Comparison of ENCODE assay signal across 8 cellular contexts in the genomic region with DNA sequence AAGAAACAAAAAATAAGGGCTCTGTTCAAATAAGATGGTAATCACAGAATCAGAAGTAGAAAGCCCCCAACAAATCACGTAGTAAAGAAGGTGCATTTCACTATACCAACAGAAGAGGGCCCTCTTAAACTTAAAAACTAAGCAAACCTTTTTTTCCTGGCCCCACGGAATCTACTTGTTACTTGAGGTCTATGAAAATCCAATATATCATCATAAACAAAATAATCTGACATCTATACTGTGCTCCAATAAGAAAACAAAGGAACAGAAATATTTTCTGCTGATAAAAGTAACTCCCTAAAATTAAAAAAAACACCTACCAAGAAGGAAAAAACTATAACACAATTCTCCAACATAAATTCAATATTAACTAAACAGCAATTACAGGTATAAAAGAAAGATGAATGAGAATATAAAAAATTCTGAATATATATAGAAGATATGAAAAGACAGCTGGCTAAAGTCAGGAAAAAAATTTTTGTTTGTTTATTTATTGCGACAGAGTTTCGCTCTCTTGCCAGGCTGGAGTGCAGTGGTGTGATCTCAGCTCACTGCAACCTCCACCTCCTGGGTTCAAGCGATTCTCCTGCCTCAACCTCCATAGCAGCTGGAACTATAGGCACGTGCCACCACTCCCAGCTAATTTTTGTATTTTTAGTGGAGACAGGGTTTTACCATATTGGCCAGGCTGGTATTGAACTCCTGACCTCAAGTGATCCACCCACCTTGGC.
DNase-seq lines count a peak whose midpoint lies in the region; ATAC-seq and TF ChIP-seq lines count a peak whose summit lies in the region.

No MANE protein-coding gene starts in this region.

- H3K4me1 ChIP-seq in mammary epithelial cell (ENCODE audit: insufficient read depth, low read length) (no peaks in the 10 kb centered on the region), liver (ENCODE audit: control insufficient read depth in 4 of 4, insufficient read depth in 4 of 4, low read length in 3 of 4) (peaks cover 0 to 3% (median 0%) of the 10 kb centered on the region in 4 donors)

- no peaks in the 10 kb centered on the region for H3K79me2 ChIP-seq in mammary epithelial cell (ENCODE audit: insufficient read depth, low read length)

- in situ Hi-C loops in mammary epithelial cell (cut with MboI; ENCODE audit: low sequenced_read_pairs in 2 of 2) = loop anchor here (10.0 kb wide), 2 partner anchors 79 to 149 kb away; partner anchors contain the start of gene CLASP2 (in 1 of the 2)

- H3K9me3 ChIP-seq in mammary epithelial cell (replicated peaks; ENCODE audit: insufficient read depth, low read length) (no peaks in the 10 kb centered on the region), liver (ENCODE audit: control insufficient read depth in 4 of 4, low read length in 3 of 4) (no peaks in the 10 kb centered on the region)

- no peaks in the 10 kb centered on the region for H3K36me3 ChIP-seq in mammary epithelial cell (ENCODE audit: insufficient read depth, low read length)
- peaks cover 0 to under 1% (median 0%) of the 10 kb centered on the region in 4 donors for H3K36me3 ChIP-seq in liver (ENCODE audit: control insufficient read depth in 4 of 4, insufficient read depth in 3 of 4, low read depth in 1 of 4, low read length in 3 of 4)

- no peak overlapping the region for H3K4me3 ChIP-seq in mammary epithelial cell (replicated peaks in 1 of 3; ENCODE audit: insufficient read depth in 1 of 3, low read depth in 2 of 3, low read length in 3 of 3)
- no peak overlapping the region for H3K4me3 ChIP-seq in liver (ENCODE audit: low read depth in 1 of 3, low read length in 3 of 3)

- TF ChIP-seq RAD21 in liver (IDR thresholded peaks at IDR 0.05) = peak; percentile 82 to 84

- no TSS peak for BruUV-seq in mammary epithelial cell (replicated peaks; lab: Mats Ljungman, UMichigan)

- no peak overlapping the region for H2AFZ ChIP-seq in mammary epithelial cell (ENCODE audit: low read depth, low read length)

- peak; percentile 49 for ATAC-seq in GM21576 (IDR thresholded peaks at IDR 0.05; ENCODE audit: unreplicated experiment)

- CTCF ChIA-PET in mammary epithelial cell (lab: Charles Lee; ENCODE audit: low non-redundant PET) = no interaction called here

- DNase-seq in AML-193 (lab: John Stamatoyannopoulos, UW) = peak; percentile 78 to 83
- peak; percentile 69 for DNase-seq in NCI-H69 (lab: John Stamatoyannopoulos, UW)
- DNase-seq in mammary epithelial cell = peak; percentile 37
- no peak for DNase-seq in activated CD4-positive, alpha-beta T cell treated with anti-CD3 and anti-CD28 coated beads, Interleukin-2, amount 50 U/mL, for 4 hours
- DNase-seq in activated CD4-positive, alpha-beta T cell treated with anti-CD3 and anti-CD28 coated beads for 48 hours = no peak
- DNase-seq in stimulated activated naive CD4-positive, alpha-beta T cell treated with Interleukin-2 at 50 U/mL for 16 hours (lab: John Stamatoyannopoulos, UW) = no peak

- H3K27me3 ChIP-seq in mammary epithelial cell (ENCODE audit: insufficient read depth, low read length) = no peaks in the 10 kb centered on the region
- H3K27me3 ChIP-seq in liver (ENCODE audit: control insufficient read depth in 4 of 4, insufficient read depth in 4 of 4, low read length in 3 of 4) = no peaks in the 10 kb centered on the region

- intact Hi-C loops in mammary epithelial cell (cut with micrococcal nuclease) = loop anchor here (1.0 kb wide), 3 partner anchors 80 to 151 kb away; no protein-coding TSS in a partner anchor

- no peak overlapping the region for H3K4me2 ChIP-seq in mammary epithelial cell (ENCODE audit: insufficient read depth, low read depth, low read length)

- TF ChIP-seq CTCF in mammary epithelial cell (conservative IDR thresholded peaks at IDR 0.05 in 1 of 2, IDR thresholded peaks at IDR 0.05 in 1 of 2; ENCODE audit: extremely low read depth in 1 of 2, insufficient read depth in 1 of 2, low read depth in 1 of 2, low read length in 2 of 2) (peak; percentile 45 to 61), liver (IDR thresholded peaks at IDR 0.05; ENCODE audit: low read depth, low read length, missing input control) (peak; percentile 61)

- H3K9ac ChIP-seq in mammary epithelial cell (ENCODE audit: insufficient read depth, low read length) = no peak overlapping the region
- H3K9ac ChIP-seq in liver (ENCODE audit: low read depth in 1 of 2, low read length in 2 of 2) = peak overlapping the region in 1 of 2 donors; percentile 43

- 75% methylated on average over 6 of the region's 6 CpGs for WGBS in mammary epithelial cell (ENCODE audit: low coverage, missing lambda C conversion rate)
- 24% methylated on average over 6 of the region's 6 CpGs for WGBS in liver

- no peaks in the 10 kb centered on the region for H4K20me1 ChIP-seq in mammary epithelial cell (ENCODE audit: insufficient read depth, low read length)

- dilution Hi-C loops in mammary epithelial cell (cut with HindIII; ENCODE audit: low sequenced_read_pairs) = loop anchor here (25.0 kb wide), 1 partner anchor 151 kb away; the partner anchor contains the start of gene PDCD6IP

- H3K27ac ChIP-seq in mammary epithelial cell (ENCODE audit: insufficient read depth, low read depth, low read length) = no peak overlapping the region
- H3K27ac ChIP-seq in liver (ENCODE audit: low read depth in 1 of 2, low read length in 2 of 2) = peak overlapping the region in 1 of 2 donors; percentile 36

TF ChIP-seq in liver, 16 proteins besides CTCF, POLR2A, EP300 and RAD21:
- no peak for TF ChIP-seq REST (IDR thresholded peaks at IDR 0.05)
- TF ChIP-seq, protein P1, sequence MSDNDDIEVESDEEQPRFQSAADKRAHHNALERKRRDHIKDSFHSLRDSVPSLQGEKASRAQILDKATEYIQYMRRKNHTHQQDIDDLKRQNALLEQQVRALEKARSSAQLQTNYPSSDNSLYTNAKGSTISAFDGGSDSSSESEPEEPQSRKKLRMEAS (IDR thresholded peaks at IDR 0.05) = no peak
- TF ChIP-seq, protein P2, sequence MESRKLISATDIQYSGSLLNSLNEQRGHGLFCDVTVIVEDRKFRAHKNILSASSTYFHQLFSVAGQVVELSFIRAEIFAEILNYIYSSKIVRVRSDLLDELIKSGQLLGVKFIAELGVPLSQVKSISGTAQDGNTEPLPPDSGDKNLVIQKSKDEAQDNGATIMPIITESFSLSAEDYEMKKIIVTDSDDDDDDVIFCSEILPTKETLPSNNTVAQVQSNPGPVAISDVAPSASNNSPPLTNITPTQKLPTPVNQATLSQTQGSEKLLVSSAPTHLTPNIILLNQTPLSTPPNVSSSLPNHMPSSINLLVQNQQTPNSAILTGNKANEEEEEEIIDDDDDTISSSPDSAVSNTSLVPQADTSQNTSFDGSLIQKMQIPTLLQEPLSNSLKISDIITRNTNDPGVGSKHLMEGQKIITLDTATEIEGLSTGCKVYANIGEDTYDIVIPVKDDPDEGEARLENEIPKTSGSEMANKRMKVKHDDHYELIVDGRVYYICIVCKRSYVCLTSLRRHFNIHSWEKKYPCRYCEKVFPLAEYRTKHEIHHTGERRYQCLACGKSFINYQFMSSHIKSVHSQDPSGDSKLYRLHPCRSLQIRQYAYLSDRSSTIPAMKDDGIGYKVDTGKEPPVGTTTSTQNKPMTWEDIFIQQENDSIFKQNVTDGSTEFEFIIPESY (IDR thresholded peaks at IDR 0.05) = no peak
- TF ChIP-seq FOXA1 (IDR thresholded peaks at IDR 0.05) = no peak
- TF ChIP-seq YY1 (IDR thresholded peaks at IDR 0.05) = no peak
- no peak for TF ChIP-seq FOXA2 (IDR thresholded peaks at IDR 0.05)
- no peak for TF ChIP-seq GABPA (IDR thresholded peaks at IDR 0.05 in 1 of 2, conservative IDR thresholded peaks at IDR 0.05 in 1 of 2)
- no peak for TF ChIP-seq HNF4G (IDR thresholded peaks at IDR 0.05)
- no peak for TF ChIP-seq HNF4A (conservative IDR thresholded peaks at IDR 0.05)
- TF ChIP-seq RXRA (IDR thresholded peaks at IDR 0.05) = no peak

Comparison
In these comparisons a context has a peak if more than half of its experiments do, and no peak if none do; other contexts are left out.
1. DNase-seq: peak in AML-193 (2 of 2), NCI-H69 (single experiment) and mammary epithelial cell (single experiment); none in activated CD4-positive, alpha-beta T cell treated with anti-CD3 and anti-CD28 coated beads, Interleukin-2, amount 50 U/mL, for 4 hours (0 of 2), activated CD4-positive, alpha-beta T cell treated with anti-CD3 and anti-CD28 coated beads for 48 hours (single experiment) and stimulated activated naive CD4-positive, alpha-beta T cell treated with Interleukin-2 at 50 U/mL for 16 hours (single experiment).